Comparison of ENCODE assay signal across 2 cellular contexts in the genomic region with DNA sequence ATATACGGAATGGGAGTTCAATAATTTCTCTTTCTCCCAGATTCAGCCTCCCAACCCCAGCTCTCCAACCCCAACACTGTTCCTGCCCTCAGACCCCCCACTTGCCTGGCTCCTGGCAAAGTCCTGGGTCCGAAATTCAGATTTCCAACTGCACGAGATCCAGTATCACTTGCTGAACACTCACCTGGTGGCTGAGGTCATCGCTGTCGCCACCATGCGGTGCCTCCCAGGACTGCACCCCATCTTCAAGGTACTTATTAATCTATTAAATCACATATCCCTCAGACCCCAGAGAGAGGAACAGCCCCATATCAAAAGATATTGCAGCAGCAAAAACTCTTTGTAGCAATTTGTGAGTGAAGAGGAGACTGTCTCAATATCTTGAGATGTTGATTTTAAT.
A peak's percentile ranks its signal among the peaks of the same experiment; 100 is the strongest.
TF ChIP-seq lines count a peak whose summit lies in the region.

No MANE protein-coding gene starts in this region.

TF ChIP-seq in IMR-90, 13 proteins besides CTCF, POLR2A, EP300 and RAD21:
- TF ChIP-seq SMC3 (IDR thresholded peaks at IDR 0.05; ENCODE audit: low read depth, low read length) = peak; percentile 28
- TF ChIP-seq RFX5 (IDR thresholded peaks at IDR 0.05; ENCODE audit: low read depth, low read length) = no peak
- no peak for TF ChIP-seq MXI1 (IDR thresholded peaks at IDR 0.05; ENCODE audit: borderline replicate concordance, low read depth, low read length)

TF ChIP-seq in liver, 16 proteins besides CTCF, POLR2A, EP300 and RAD21:
- TF ChIP-seq FOXA2 (IDR thresholded peaks at IDR 0.05) (no peak), MAX (IDR thresholded peaks at IDR 0.05) (no peak), SP1 (IDR thresholded peaks at IDR 0.05) (no peak), HNF4G (IDR thresholded peaks at IDR 0.05) (no peak), EGR1 (IDR thresholded peaks at IDR 0.05; ENCODE audit: low read depth in 2 of 2) (no peak), FOXA1 (IDR thresholded peaks at IDR 0.05) (no peak), JUND (IDR thresholded peaks at IDR 0.05) (no peak), HNF4A (conservative IDR thresholded peaks at IDR 0.05) (no peak), RXRA (IDR thresholded peaks at IDR 0.05) (no peak), YY1 (IDR thresholded peaks at IDR 0.05) (no peak), TAF1 (conservative IDR thresholded peaks at IDR 0.05) (no peak), REST (IDR thresholded peaks at IDR 0.05) (no peak)
- TF ChIP-seq, protein P1, sequence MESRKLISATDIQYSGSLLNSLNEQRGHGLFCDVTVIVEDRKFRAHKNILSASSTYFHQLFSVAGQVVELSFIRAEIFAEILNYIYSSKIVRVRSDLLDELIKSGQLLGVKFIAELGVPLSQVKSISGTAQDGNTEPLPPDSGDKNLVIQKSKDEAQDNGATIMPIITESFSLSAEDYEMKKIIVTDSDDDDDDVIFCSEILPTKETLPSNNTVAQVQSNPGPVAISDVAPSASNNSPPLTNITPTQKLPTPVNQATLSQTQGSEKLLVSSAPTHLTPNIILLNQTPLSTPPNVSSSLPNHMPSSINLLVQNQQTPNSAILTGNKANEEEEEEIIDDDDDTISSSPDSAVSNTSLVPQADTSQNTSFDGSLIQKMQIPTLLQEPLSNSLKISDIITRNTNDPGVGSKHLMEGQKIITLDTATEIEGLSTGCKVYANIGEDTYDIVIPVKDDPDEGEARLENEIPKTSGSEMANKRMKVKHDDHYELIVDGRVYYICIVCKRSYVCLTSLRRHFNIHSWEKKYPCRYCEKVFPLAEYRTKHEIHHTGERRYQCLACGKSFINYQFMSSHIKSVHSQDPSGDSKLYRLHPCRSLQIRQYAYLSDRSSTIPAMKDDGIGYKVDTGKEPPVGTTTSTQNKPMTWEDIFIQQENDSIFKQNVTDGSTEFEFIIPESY (IDR thresholded peaks at IDR 0.05) = no peak
- TF ChIP-seq, protein P2, sequence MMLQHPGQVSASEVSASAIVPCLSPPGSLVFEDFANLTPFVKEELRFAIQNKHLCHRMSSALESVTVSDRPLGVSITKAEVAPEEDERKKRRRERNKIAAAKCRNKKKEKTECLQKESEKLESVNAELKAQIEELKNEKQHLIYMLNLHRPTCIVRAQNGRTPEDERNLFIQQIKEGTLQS (IDR thresholded peaks at IDR 0.05) = no peak
